In the genomic region with DNA sequence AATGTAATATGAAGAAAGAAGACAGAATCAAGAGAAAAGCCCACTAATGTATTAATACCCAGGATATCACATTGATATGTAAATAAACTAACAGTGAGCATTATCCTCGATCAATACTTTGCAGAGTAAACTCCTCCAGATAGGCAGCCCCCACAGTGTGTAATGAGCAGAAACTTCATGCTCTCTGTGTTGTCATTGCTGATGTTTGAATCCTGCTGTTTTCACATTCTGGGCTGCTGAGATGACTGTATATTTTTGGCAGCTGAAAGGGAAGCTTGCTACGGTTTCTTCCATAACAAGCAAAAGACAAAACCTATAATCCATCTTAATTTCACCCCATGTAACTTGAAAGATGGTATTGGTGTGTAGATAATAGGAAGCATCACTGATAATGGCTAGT, we compare ENCODE assay signal across 24 cellular contexts.
DNase-seq lines count a peak whose midpoint lies in the region; ATAC-seq and TF ChIP-seq lines count a peak whose summit lies in the region.
"Had no signal": no experiment of that assay in that cellular context is flagged by ENCODE, and none has a peak within 500 bp of the region (broad histone marks: within the 10 kb centered on the region; RNA-seq: fewer than 3 reads in every experiment).

No MANE protein-coding gene starts in this region.

- H3K4me3 ChIP-seq in adipocyte (ENCODE audit: low read length): peak overlapping the region; percentile 72
- no peak overlapping the region for H3K4me3 ChIP-seq in MM.1S (ENCODE audit: low read length)
- H3K4me3 ChIP-seq: cardiac muscle cell, hepatocyte, pancreas, suprapubic skin, uterus had no signal

- TF ChIP-seq CTCF in MM.1S (IDR thresholded peaks at IDR 0.05; ENCODE audit: low read length): no peak

- ATAC-seq in HG03460 (IDR thresholded peaks at IDR 0.05; ENCODE audit: unreplicated experiment): no peak
- ATAC-seq: pancreas, sciatic nerve had no signal

- no peaks in the 10 kb centered on the region for H3K9me2 ChIP-seq in MM.1S (replicated peaks; ENCODE audit: insufficient read depth, low read length)

- H3K9ac ChIP-seq in adipocyte (ENCODE audit: low read length) (peak overlapping the region; percentile 37), MM.1S (ENCODE audit: low read length) (no peak overlapping the region)

- H3K27me3 ChIP-seq in adipocyte (replicated peaks; ENCODE audit: control insufficient read depth, insufficient read depth, low read length): no peaks in the 10 kb centered on the region
- no peaks in the 10 kb centered on the region for H3K27me3 ChIP-seq in MM.1S (replicated peaks; ENCODE audit: insufficient read depth, low read length)
- H3K27me3 ChIP-seq: hepatocyte, pancreas, suprapubic skin, uterus had no signal

- no peaks in the 10 kb centered on the region for H3F3A ChIP-seq in MM.1S (ENCODE audit: insufficient read depth, low read length)

- H3K9me3 ChIP-seq in adipocyte (ENCODE audit: control insufficient read depth, low read length) (peaks cover 3% of the 10 kb centered on the region), MM.1S (replicated peaks; ENCODE audit: insufficient read depth, low read length) (no peaks in the 10 kb centered on the region)
- H3K9me3 ChIP-seq: Caco-2, pancreas, suprapubic skin, uterus had no signal

- no peak overlapping the region for H3K27ac ChIP-seq in MM.1S (ENCODE audit: low read length)
- H3K27ac ChIP-seq: 22Rv1, cardiac muscle cell, hepatocyte, pancreas, suprapubic skin, uterus had no signal

- no peak overlapping the region for H2AFZ ChIP-seq in MM.1S (ENCODE audit: low read length)
- H2AFZ ChIP-seq: hepatocyte had no signal

- H4K20me1 ChIP-seq in MM.1S (ENCODE audit: insufficient read depth, low read length): no peaks in the 10 kb centered on the region

- H3K36me3 ChIP-seq in adipocyte (ENCODE audit: control insufficient read depth, insufficient read depth, low read length, severe bottlenecking) (no peaks in the 10 kb centered on the region), MM.1S (replicated peaks; ENCODE audit: insufficient read depth, low read length) (no peaks in the 10 kb centered on the region)
- H3K36me3 ChIP-seq: cardiac muscle cell, pancreas, suprapubic skin, uterus had no signal

- peak; percentile 12 for DNase-seq in DMS 273 (lab: John Stamatoyannopoulos, UW; ENCODE audit: unreplicated experiment)
- no peak for DNase-seq in DMS 273 treated with DMSO at 0.1 percent for 48 hours (lab: John Stamatoyannopoulos, UW)
- DNase-seq in NCI-H146 treated with DMSO at 0.1 percent for 48 hours (lab: John Stamatoyannopoulos, UW; ENCODE audit: unreplicated experiment): peak; percentile 85
- no peak for DNase-seq in adipocyte (ENCODE audit: low read depth)
- DNase-seq in left kidney (ENCODE audit: low read depth, low spot score): peak; percentile 3
- DNase-seq in NCI-H2029 (lab: John Stamatoyannopoulos, UW): no peak
- DNase-seq in MM.1S: no peak
- DNase-seq: activated CD4-positive, alpha-beta T cell treated with anti-CD3 and anti-CD28 coated beads, Interleukin-2, amount 10 ng/mL, durations not matched to agents 7 days and 5 days; Caco-2; foreskin melanocyte; mesendoderm; naive B cell; NCI-H1694 treated with DMSO at 0.1 percent for 48 hours; NCI-H526; pancreas; SHP77; T-helper 1 cell; uterus had no signal

- no peaks in the 10 kb centered on the region for H3K79me2 ChIP-seq in MM.1S (ENCODE audit: low read length)
- H3K79me2 ChIP-seq: hepatocyte had no signal

- H3K4me1 ChIP-seq in adipocyte (ENCODE audit: control insufficient read depth, insufficient read depth, low read length): peaks cover 26% of the 10 kb centered on the region
- H3K4me1 ChIP-seq in MM.1S (ENCODE audit: low read length): no peaks in the 10 kb centered on the region
- H3K4me1 ChIP-seq: Caco-2, pancreas, suprapubic skin, uterus had no signal

- H3K4me2 ChIP-seq in MM.1S (ENCODE audit: low read depth, low read length): no peak overlapping the region
- H3K4me2 ChIP-seq: hepatocyte had no signal

Comparison
In these comparisons a context has a peak if more than half of its experiments do, and no peak if none do; other contexts are left out.
1. DNase-seq: peak in DMS 273 (single experiment), NCI-H146 treated with DMSO at 0.1 percent for 48 hours (single experiment) and left kidney (single experiment); none in DMS 273 treated with DMSO at 0.1 percent for 48 hours (single experiment), adipocyte (single experiment), NCI-H2029 (single experiment) and MM.1S (single experiment).